ENCODE assay signal across 18 cellular contexts in the genomic region with DNA sequence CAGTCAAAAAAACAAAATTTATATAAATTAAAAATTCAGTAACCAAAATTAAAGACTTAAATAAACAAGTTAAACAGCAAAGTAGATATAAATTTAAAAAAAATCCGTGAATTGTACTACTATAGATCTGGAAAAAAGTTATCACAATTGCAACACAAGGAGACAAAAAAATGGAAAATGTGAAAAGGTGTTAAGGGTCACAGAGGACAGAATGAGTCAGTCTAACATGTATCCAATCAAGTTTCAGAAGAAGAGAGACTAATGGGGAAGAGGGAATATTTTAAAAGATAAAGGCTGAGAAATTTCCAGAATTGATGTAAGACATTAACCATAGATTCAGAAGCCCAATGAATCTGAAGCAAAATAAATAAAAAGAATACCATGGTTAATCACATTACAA.
"Had no signal": no experiment of that assay in that cellular context is flagged by ENCODE, and none has a peak within 500 bp of the region (broad histone marks: within the 10 kb centered on the region; RNA-seq: fewer than 3 reads in every experiment).

No MANE protein-coding gene starts in this region.

- H3K4me3 ChIP-seq: cardiac muscle cell, dorsolateral prefrontal cortex, gastroesophageal sphincter, heart right ventricle, left lung, SK-N-MC, skin epidermis, stomach had no signal

- H3K27me3 ChIP-seq: cardiac muscle cell, dorsolateral prefrontal cortex, gastroesophageal sphincter, heart right ventricle, left lung, stomach had no signal

- DNase-seq: activated CD4-positive, alpha-beta memory T cell treated with anti-CD3 and anti-CD28 coated beads for 36 hours; dorsolateral prefrontal cortex; erythroblast; heart right ventricle; islet precursor cell; left lung; right cardiac atrium; Right ventricle myocardium superior; stimulated activated CD4-positive, alpha-beta T cell treated with anti-CD3 and anti-CD28 coated beads, Interleukin-15, amount 100 ng/mL, for 24 hours; stimulated activated CD4-positive, alpha-beta T cell treated with anti-CD3 and anti-CD28 coated beads, Interleukin-4, amount 100 ng/mL, for 1 hour; stomach; T-helper 9 cell had no signal

- H3K27me3 Mint-ChIP-seq: activated CD4-positive, alpha-beta memory T cell treated with anti-CD3 and anti-CD28 coated beads for 36 hours; progenitor cell of endocrine pancreas had no signal

- H3K27ac Mint-ChIP-seq: activated CD4-positive, alpha-beta memory T cell treated with anti-CD3 and anti-CD28 coated beads for 36 hours; nephron; progenitor cell of endocrine pancreas had no signal

- H3K4me3 Mint-ChIP-seq: activated CD4-positive, alpha-beta memory T cell treated with anti-CD3 and anti-CD28 coated beads for 36 hours; nephron had no signal

- H3K9me3 Mint-ChIP-seq: activated CD4-positive, alpha-beta memory T cell treated with anti-CD3 and anti-CD28 coated beads for 36 hours; nephron had no signal

- ATAC-seq: gastroesophageal sphincter, heart right ventricle, left lung, right cardiac atrium had no signal

- H3K27ac ChIP-seq: cardiac muscle cell, dorsolateral prefrontal cortex, gastroesophageal sphincter, heart right ventricle, left lung, SK-N-MC, skin epidermis, stomach had no signal

- H3K9me3 ChIP-seq: gastroesophageal sphincter, heart right ventricle, left lung, stomach had no signal

- H3K4me1 ChIP-seq: left lung had no signal
